In the genomic region with DNA sequence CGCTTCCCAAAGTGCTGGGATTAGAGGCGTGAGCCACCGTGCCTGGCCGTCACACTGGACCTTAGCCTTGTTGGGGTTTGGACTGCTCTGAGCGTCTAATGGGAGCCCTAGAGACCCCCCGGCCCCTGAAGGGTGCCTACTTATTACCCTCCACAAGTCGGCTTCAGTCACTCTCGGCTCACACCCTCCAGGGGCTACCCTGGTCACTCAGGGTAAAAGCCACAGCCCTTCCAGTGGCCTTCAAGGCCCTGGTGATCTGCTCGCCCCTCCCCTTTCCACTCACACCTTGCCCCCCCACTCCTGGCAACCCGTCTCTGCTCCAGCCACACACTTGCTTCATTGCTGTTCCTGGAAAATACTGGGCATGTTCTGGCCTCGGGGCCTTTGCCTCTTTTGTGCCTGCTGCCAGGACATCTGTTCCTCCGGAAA, we compare ENCODE assay signal across 1 cellular context.
TF ChIP-seq lines count a peak whose summit lies in the region.

No MANE protein-coding gene starts in this region.

TF ChIP-seq in H1, 55 proteins besides CTCF, POLR2A, EP300 and RAD21:
- TF ChIP-seq, protein P1, sequence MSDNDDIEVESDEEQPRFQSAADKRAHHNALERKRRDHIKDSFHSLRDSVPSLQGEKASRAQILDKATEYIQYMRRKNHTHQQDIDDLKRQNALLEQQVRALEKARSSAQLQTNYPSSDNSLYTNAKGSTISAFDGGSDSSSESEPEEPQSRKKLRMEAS (IDR thresholded peaks at IDR 0.05), result no peak
- TF ChIP-seq RBBP5 (IDR thresholded peaks at IDR 0.05; ENCODE audit: borderline replicate concordance, low read depth, low read length) (no peak), MAFK (IDR thresholded peaks at IDR 0.05; ENCODE audit: low read depth, low read length) (no peak), KDM4A (IDR thresholded peaks at IDR 0.05; ENCODE audit: low read depth, low read length, severe bottlenecking) (no peak), CBX8 (IDR thresholded peaks at IDR 0.05; ENCODE audit: borderline replicate concordance, low read depth, low read length) (no peak), JUND (IDR thresholded peaks at IDR 0.05; ENCODE audit: low read length) (no peak), FOSL1 (IDR thresholded peaks at IDR 0.05; ENCODE audit: insufficient read depth, low read depth, low read length) (no peak), NANOG (IDR thresholded peaks at IDR 0.05; ENCODE audit: insufficient read depth, low read depth, low read length, poor library complexity, severe bottlenecking) (no peak), SP1 (IDR thresholded peaks at IDR 0.05; ENCODE audit: low read depth, low read length) (no peak), POU5F1 (IDR thresholded peaks at IDR 0.05; ENCODE audit: low read depth, low read length) (no peak), JUN (IDR thresholded peaks at IDR 0.05; ENCODE audit: low read depth, low read length) (no peak), CHD2 (IDR thresholded peaks at IDR 0.05; ENCODE audit: low read length) (no peak), CBX5 (IDR thresholded peaks at IDR 0.05; ENCODE audit: low read depth, low read length) (no peak)
- TF ChIP-seq, protein P2, sequence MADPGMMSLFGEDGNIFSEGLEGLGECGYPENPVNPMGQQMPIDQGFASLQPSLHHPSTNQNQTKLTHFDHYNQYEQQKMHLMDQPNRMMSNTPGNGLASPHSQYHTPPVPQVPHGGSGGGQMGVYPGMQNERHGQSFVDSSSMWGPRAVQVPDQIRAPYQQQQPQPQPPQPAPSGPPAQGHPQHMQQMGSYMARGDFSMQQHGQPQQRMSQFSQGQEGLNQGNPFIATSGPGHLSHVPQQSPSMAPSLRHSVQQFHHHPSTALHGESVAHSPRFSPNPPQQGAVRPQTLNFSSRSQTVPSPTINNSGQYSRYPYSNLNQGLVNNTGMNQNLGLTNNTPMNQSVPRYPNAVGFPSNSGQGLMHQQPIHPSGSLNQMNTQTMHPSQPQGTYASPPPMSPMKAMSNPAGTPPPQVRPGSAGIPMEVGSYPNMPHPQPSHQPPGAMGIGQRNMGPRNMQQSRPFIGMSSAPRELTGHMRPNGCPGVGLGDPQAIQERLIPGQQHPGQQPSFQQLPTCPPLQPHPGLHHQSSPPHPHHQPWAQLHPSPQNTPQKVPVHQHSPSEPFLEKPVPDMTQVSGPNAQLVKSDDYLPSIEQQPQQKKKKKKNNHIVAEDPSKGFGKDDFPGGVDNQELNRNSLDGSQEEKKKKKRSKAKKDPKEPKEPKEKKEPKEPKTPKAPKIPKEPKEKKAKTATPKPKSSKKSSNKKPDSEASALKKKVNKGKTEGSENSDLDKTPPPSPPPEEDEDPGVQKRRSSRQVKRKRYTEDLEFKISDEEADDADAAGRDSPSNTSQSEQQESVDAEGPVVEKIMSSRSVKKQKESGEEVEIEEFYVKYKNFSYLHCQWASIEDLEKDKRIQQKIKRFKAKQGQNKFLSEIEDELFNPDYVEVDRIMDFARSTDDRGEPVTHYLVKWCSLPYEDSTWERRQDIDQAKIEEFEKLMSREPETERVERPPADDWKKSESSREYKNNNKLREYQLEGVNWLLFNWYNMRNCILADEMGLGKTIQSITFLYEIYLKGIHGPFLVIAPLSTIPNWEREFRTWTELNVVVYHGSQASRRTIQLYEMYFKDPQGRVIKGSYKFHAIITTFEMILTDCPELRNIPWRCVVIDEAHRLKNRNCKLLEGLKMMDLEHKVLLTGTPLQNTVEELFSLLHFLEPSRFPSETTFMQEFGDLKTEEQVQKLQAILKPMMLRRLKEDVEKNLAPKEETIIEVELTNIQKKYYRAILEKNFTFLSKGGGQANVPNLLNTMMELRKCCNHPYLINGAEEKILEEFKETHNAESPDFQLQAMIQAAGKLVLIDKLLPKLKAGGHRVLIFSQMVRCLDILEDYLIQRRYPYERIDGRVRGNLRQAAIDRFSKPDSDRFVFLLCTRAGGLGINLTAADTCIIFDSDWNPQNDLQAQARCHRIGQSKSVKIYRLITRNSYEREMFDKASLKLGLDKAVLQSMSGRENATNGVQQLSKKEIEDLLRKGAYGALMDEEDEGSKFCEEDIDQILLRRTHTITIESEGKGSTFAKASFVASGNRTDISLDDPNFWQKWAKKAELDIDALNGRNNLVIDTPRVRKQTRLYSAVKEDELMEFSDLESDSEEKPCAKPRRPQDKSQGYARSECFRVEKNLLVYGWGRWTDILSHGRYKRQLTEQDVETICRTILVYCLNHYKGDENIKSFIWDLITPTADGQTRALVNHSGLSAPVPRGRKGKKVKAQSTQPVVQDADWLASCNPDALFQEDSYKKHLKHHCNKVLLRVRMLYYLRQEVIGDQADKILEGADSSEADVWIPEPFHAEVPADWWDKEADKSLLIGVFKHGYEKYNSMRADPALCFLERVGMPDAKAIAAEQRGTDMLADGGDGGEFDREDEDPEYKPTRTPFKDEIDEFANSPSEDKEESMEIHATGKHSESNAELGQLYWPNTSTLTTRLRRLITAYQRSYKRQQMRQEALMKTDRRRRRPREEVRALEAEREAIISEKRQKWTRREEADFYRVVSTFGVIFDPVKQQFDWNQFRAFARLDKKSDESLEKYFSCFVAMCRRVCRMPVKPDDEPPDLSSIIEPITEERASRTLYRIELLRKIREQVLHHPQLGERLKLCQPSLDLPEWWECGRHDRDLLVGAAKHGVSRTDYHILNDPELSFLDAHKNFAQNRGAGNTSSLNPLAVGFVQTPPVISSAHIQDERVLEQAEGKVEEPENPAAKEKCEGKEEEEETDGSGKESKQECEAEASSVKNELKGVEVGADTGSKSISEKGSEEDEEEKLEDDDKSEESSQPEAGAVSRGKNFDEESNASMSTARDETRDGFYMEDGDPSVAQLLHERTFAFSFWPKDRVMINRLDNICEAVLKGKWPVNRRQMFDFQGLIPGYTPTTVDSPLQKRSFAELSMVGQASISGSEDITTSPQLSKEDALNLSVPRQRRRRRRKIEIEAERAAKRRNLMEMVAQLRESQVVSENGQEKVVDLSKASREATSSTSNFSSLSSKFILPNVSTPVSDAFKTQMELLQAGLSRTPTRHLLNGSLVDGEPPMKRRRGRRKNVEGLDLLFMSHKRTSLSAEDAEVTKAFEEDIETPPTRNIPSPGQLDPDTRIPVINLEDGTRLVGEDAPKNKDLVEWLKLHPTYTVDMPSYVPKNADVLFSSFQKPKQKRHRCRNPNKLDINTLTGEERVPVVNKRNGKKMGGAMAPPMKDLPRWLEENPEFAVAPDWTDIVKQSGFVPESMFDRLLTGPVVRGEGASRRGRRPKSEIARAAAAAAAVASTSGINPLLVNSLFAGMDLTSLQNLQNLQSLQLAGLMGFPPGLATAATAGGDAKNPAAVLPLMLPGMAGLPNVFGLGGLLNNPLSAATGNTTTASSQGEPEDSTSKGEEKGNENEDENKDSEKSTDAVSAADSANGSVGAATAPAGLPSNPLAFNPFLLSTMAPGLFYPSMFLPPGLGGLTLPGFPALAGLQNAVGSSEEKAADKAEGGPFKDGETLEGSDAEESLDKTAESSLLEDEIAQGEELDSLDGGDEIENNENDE (IDR thresholded peaks at IDR 0.05; ENCODE audit: insufficient replicate concordance, low read length), result no peak
